ENCODE assay signal across 22 cellular contexts in genomic region chr9:88559661-88560060, GRCh38. TPM values are rescaled to one million over a fixed set of nuclear protein-coding genes. Genes with fewer than 3 reads are reported as not detected.
DNase-seq lines count a peak whose midpoint lies in the region; ATAC-seq and TF ChIP-seq lines count a peak whose summit lies in the region.
"Had no signal": no experiment of that assay in that cellular context is flagged by ENCODE, and none has a peak within 500 bp of the region (broad histone marks: within the 10 kb centered on the region; RNA-seq: fewer than 3 reads in every experiment).

No MANE protein-coding gene starts in this region.

- peak; percentile 41 for DNase-seq in AG08396 (ENCODE audit: low spot score)
- DNase-seq in HT1080 (ENCODE audit: low read depth) = peak; percentile 9
- peak; percentile 27 for DNase-seq in dermis blood vessel endothelial cell
- peak; percentile 27 to 38 for DNase-seq in lung microvascular endothelial cell (ENCODE audit: low read depth in 2 of 2)
- DNase-seq in NAMALWA (ENCODE audit: low spot score) = no peak
- DNase-seq in mucosa of descending colon = no peak
- DNase-seq: activated CD4-positive, alpha-beta T cell treated with anti-CD3 and anti-CD28 coated beads for 48 hours; activated naive CD4-positive, alpha-beta T cell treated with anti-CD3 and anti-CD28 coated beads, Interleukin-2, amount 10 ng/mL, durations not matched to agents 7 days and 5 days; activated T-cell treated with anti-CD3 and anti-CD28 coated beads, Interleukin-2, amount 50 U/mL, for 72 hours; CD4-positive, alpha-beta memory T cell; GF-D8; Kasumi-1; naive B cell; NCI-H2081; NCI-H345; NCI-H82; right cardiac atrium; SHP77; stimulated activated CD8-positive, alpha-beta memory T cell treated with anti-CD3 and anti-CD28 coated beads, Interleukin-4, amount 100 ng/mL, for 48 hours; T-cell had no signal

- no peaks in the 10 kb centered on the region for H3K4me1 ChIP-seq in mucosa of descending colon (ENCODE audit: low read depth)

- no peak overlapping the region for H3K4me3 ChIP-seq in mucosa of descending colon

- H3K9me3 ChIP-seq in mucosa of descending colon = no peaks in the 10 kb centered on the region

- intact Hi-C loops in mucosa of descending colon (cut with DNase I, micrococcal nuclease) = no loop called here

- no peak for TF ChIP-seq CTCF in mucosa of descending colon (IDR thresholded peaks at IDR 0.05)

- ATAC-seq in GM21447 (IDR thresholded peaks at IDR 0.05; ENCODE audit: unreplicated experiment) (no peak), GM18502 (IDR thresholded peaks at IDR 0.05; ENCODE audit: poor library complexity, unreplicated experiment) (no peak), mucosa of descending colon (no peak)
- ATAC-seq: activated T-cell treated with anti-CD3 and anti-CD28 coated beads, Interleukin-2, amount 50 U/mL, for 72 hours; right cardiac atrium; T-cell had no signal

- H3K36me3 ChIP-seq in mucosa of descending colon (ENCODE audit: low read depth) = no peaks in the 10 kb centered on the region

RNA-seq across cellular contexts. Expression of gene NXNL2, which starts 24.7 kb away (rescaled TPM):
- 0.77 and 1.0 TPM in 2 replicates for total RNA-seq in HT1080 (2014; rRNA removed; shearing (Covaris generic))
- polyA plus RNA-seq in HT1080 (2015; cell fraction: cytosol; rRNA removed) = 0.41 and 2.3 TPM in 2 replicates
- 2.4 and 3.9 TPM in 2 replicates for polyA plus RNA-seq in HT1080 (2015; cell fraction: nucleus; rRNA removed)
- total RNA-seq in dermis blood vessel endothelial cell (0.28 TPM in 1 of 2 replicates, not detected in the other), lung microvascular endothelial cell (under 0.01 and 0.79 TPM in 2 replicates), mucosa of descending colon (not detected)
- total RNA-seq: activated T-cell treated with anti-CD3 and anti-CD28 coated beads, Interleukin-2, amount 50 U/mL, for 72 hours; CD4-positive, alpha-beta memory T cell; T-cell had no signal
- polyA plus RNA-seq: CD4-positive, alpha-beta memory T cell had no signal

Comparison
In these comparisons a context has a peak if more than half of its experiments do, and no peak if none do; other contexts are left out.
1. DNase-seq: peak in AG08396 (single experiment), HT1080 (single experiment), dermis blood vessel endothelial cell (single experiment) and lung microvascular endothelial cell (2 of 2); none in NAMALWA (single experiment) and mucosa of descending colon (0 of 3).